In the genomic region with DNA sequence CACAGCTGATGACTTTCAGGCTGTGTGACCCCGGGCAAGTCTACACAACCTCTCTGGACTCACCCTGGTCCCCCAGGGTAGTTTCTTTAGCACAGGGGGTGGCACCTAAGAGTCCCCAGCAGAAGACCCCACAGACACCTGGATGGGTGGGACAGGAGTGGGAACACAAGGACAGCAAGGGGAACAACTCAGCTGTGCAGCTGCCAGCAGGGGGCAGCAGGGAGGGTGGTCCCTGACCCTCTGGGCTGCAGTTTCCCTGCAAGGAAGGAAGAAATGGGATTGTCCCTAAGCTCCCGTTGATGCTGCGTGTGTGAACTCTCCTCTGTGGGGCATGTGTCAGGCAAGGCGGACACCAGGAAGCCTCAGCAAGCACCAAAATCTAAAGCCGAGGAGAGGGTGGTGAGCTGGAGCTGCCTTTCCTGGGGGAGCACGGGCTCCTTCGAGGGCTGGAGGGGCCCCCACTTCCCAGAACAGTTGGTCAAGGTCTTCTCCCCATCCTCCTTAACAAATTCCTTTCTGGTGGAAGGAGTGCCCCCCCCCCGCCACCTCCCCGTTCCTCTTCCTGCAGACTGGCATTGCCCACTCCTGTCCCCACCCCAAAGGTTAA, we compare ENCODE assay signal across 8 cellular contexts. TPM values are rescaled to one million over a fixed set of nuclear protein-coding genes. Genes with fewer than 3 reads are reported as not detected.
DNase-seq lines count a peak whose midpoint lies in the region; FAIRE-seq and TF ChIP-seq lines count a peak whose summit lies in the region.

No MANE protein-coding gene starts in this region.

- FAIRE-seq in D721Med (lab: Jason Lieb, UNC) (no peak), HTR-8/SVneo (lab: Jason Lieb, UNC) (peak; percentile 86)

- H3K27me3 Mint-ChIP-seq in CD8-positive, alpha-beta memory T cell, result peaks cover 19 to 57% of the 10 kb centered on the region in 2 donors

- no peaks in the 10 kb centered on the region for H3K36me3 Mint-ChIP-seq in CD8-positive, alpha-beta memory T cell

- no peaks in the 10 kb centered on the region for H3K9me3 Mint-ChIP-seq in CD8-positive, alpha-beta memory T cell

- WGBS in adrenal gland, 4 donors, result 48 to 66% (median 55%) methylated on average over 6 to 9 of the region's 9 CpGs
- WGBS in thyroid gland, 2 donors, result 69 to 75% methylated on average over 8 to 9 of the region's 9 CpGs

- no peak overlapping the region for H3K4me3 ChIP-seq in adrenal gland
- H3K4me3 ChIP-seq in CD8-positive, alpha-beta memory T cell (ENCODE audit: low read length), result no peak overlapping the region
- H3K4me3 ChIP-seq in thyroid gland (replicated peaks in 1 of 3), result no peak overlapping the region

- no peaks in the 10 kb centered on the region for H3K27me3 ChIP-seq in adrenal gland
- no peaks in the 10 kb centered on the region for H3K27me3 ChIP-seq in CD8-positive, alpha-beta memory T cell (ENCODE audit: insufficient read depth, low read length, poor library complexity, severe bottlenecking)
- no peaks in the 10 kb centered on the region for H3K27me3 ChIP-seq in thyroid gland

- H3K27ac ChIP-seq in adrenal gland (no peak overlapping the region), thyroid gland (no peak overlapping the region)
- H3K27ac ChIP-seq in CD8-positive, alpha-beta memory T cell (ENCODE audit: low read depth, low read length), result no peak overlapping the region

- DNase-seq in D721Med (ENCODE audit: insufficient read length, low spot score) (no peak), HTR-8/SVneo (ENCODE audit: insufficient read length, low spot score) (peak; percentile 71), adrenal gland (no peak), myocyte (ENCODE audit: low read depth) (peak; percentile 22), GF-D8 (lab: John Stamatoyannopoulos, UW) (no peak), NCI-H1436 (lab: John Stamatoyannopoulos, UW) (no peak), thyroid gland (no peak)
- DNase-seq in CD8-positive, alpha-beta memory T cell, result no peak

- H3K36me3 ChIP-seq in adrenal gland (replicated peaks in 1 of 2), result no peaks in the 10 kb centered on the region
- no peaks in the 10 kb centered on the region for H3K36me3 ChIP-seq in CD8-positive, alpha-beta memory T cell (ENCODE audit: insufficient read depth, low read length)
- H3K36me3 ChIP-seq in thyroid gland, result no peaks in the 10 kb centered on the region

- no peaks in the 10 kb centered on the region for H3K4me1 ChIP-seq in adrenal gland (replicated peaks in 1 of 2)
- no peaks in the 10 kb centered on the region for H3K4me1 ChIP-seq in CD8-positive, alpha-beta memory T cell (ENCODE audit: insufficient read depth, low read length)
- H3K4me1 ChIP-seq in thyroid gland, result no peaks in the 10 kb centered on the region

- CTCF ChIA-PET in CD8-positive, alpha-beta memory T cell (lab: Charles Lee), result interaction anchor here (1.2 to 1.9 kb wide), 3 partner anchors 14 to 25 kb away, joined by 3 to 7 read pairs (median 4); no protein-coding TSS in a partner anchor

- no peaks in the 10 kb centered on the region for H3K4me1 Mint-ChIP-seq in CD8-positive, alpha-beta memory T cell

- intact Hi-C loops in adrenal gland (cut with DNase I) (no loop called here), thyroid gland (cut with DNase I) (no loop called here)

- TF ChIP-seq CTCF in D721Med (IDR thresholded peaks at IDR 0.05; ENCODE audit: insufficient read depth, missing control alignments), result peak; percentile 62
- peak in 5 of 6 experiments; percentile 17 to 48 (median 26) for TF ChIP-seq CTCF in adrenal gland (IDR thresholded peaks at IDR 0.05)
- peak in 2 of 6 experiments; percentile 26 to 45 for TF ChIP-seq CTCF in thyroid gland (IDR thresholded peaks at IDR 0.05)

- no peaks in the 10 kb centered on the region for H3K9me3 ChIP-seq in adrenal gland (replicated peaks in 1 of 3)
- H3K9me3 ChIP-seq in CD8-positive, alpha-beta memory T cell (ENCODE audit: low read length), result no peaks in the 10 kb centered on the region
- no peaks in the 10 kb centered on the region for H3K9me3 ChIP-seq in thyroid gland

- no peak for TF ChIP-seq POLR2A in adrenal gland (IDR thresholded peaks at IDR 0.05)
- no peak for TF ChIP-seq POLR2A in thyroid gland (IDR thresholded peaks at IDR 0.05)

- POLR2A ChIA-PET in CD8-positive, alpha-beta memory T cell (lab: Charles Lee), result no interaction called here

- H3K27ac Mint-ChIP-seq in CD8-positive, alpha-beta memory T cell, result no peak overlapping the region

- no peak overlapping the region for H3K4me3 Mint-ChIP-seq in CD8-positive, alpha-beta memory T cell

RNA-seq across cellular contexts. Expression of a gene that starts 24.1 kb away (rescaled TPM):
- total RNA-seq in adrenal gland (10 to 100 TPM; 19.7 to 50.9 (median 31.3) TPM), myocyte (not detected in 2 replicates), thyroid gland (10 to 100 TPM; 56.0 to 90.0 (median 67.2) TPM)
- 10 to 100 TPM; 13.8 to 24.0 (median 15.0) TPM for polyA plus RNA-seq in adrenal gland
- polyA plus RNA-seq in myocyte (2012), result not detected
- not detected for total RNA-seq in CD8-positive, alpha-beta memory T cell
- polyA plus RNA-seq in CD8-positive, alpha-beta memory T cell, result not detected

Comparison
In these comparisons a context has a peak if more than half of its experiments do, and no peak if none do; other contexts are left out.
1. DNase-seq: peak in HTR-8/SVneo (single experiment) and myocyte (single experiment); none in D721Med (single experiment), adrenal gland (0 of 7), GF-D8 (single experiment), CD8-positive, alpha-beta memory T cell (0 of 5), NCI-H1436 (single experiment) and thyroid gland (0 of 2).
2. RNA of a gene that starts 24.1 kb away (total RNA-seq): 56.0 to 90.0 TPM in thyroid gland and 19.7 to 50.9 TPM in adrenal gland; not detected in myocyte and not detected in CD8-positive, alpha-beta memory T cell; every median in the first group is over 10 times any median in the second.